ENCODE assay signal across 8 cellular contexts in the genomic region with DNA sequence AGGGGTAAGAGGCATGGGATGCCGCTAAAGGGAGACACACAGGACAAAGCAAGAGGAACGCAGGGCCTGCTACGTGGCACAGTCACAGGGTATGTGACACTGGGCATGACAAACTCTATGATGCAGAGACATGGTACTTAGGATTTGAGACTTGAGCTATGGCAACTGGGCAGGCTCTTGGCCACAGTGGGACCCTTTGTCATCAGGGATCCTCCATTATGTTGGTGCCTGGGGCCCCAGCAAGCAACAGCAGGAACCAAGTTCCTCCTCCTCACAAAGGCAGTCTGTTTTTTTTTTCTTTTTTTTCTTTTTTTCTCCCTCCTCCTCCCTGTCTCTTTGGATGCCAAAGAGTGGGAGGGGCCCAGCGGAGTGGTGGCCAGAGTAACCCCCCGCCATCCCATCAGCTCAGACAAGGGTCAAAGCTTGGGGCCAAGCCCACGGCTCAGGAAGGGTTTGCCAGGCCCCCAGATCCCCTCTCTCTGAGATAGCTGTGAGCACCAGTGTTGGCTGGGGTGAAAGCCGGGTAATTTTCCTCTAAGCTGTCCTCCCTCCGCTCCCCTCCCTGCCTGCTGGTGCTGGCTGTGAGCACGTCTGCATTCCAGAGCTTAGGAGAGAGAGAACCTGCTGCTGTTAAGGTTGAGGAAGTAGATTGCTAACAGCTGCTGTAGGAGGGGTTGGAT. TPM values are rescaled to one million over a fixed set of nuclear protein-coding genes. Genes with fewer than 3 reads are reported as not detected.
DNase-seq lines count a peak whose midpoint lies in the region; ATAC-seq and TF ChIP-seq lines count a peak whose summit lies in the region.

No MANE protein-coding gene starts in this region.

- ATAC-seq in PC-3 = no peak
- no peak for ATAC-seq in HG03378 (IDR thresholded peaks at IDR 0.05; ENCODE audit: unreplicated experiment)

- H3K9ac ChIP-seq in NT2/D1 (ENCODE audit: insufficient read length, low read depth) = peak overlapping the region; percentile 68
- H3K9ac ChIP-seq in PC-3 (ENCODE audit: low read length) = no peak overlapping the region

- peak; percentile 80 for DNase-seq in AG10803 (ENCODE audit: low read depth)
- DNase-seq in NT2/D1 (ENCODE audit: low read depth, low spot score) = peak; percentile 82
- DNase-seq in fibroblast of gingiva (ENCODE audit: low read depth) = peak; percentile 28
- no peak for DNase-seq in PC-3
- no peak for DNase-seq in stimulated activated naive CD4-positive, alpha-beta T cell (lab: John Stamatoyannopoulos, UW)
- DNase-seq in GOT3 (lab: John Stamatoyannopoulos, UW) = no peak

- intact Hi-C loops in PC-3 (cut with micrococcal nuclease) = no loop called here

- peaks cover 38% of the 10 kb centered on the region for H3K4me1 ChIP-seq in NT2/D1 (ENCODE audit: insufficient read depth, insufficient read length)
- peaks cover 33% of the 10 kb centered on the region for H3K4me1 ChIP-seq in PC-3 (ENCODE audit: insufficient read depth, low read length)

- no peaks in the 10 kb centered on the region for H3K36me3 Mint-ChIP-seq in nephron (ENCODE audit: low read depth)

- peak overlapping the region; percentile 10 to 24 (median 21) for H3K4me3 Mint-ChIP-seq in nephron

- CTCF ChIA-PET in PC-3 (lab: Charles Lee) = no interaction called here

- peaks cover 63% of the 10 kb centered on the region for H3K4me1 Mint-ChIP-seq in nephron

- H4K20me1 ChIP-seq in PC-3 (ENCODE audit: low read length) = no peaks in the 10 kb centered on the region

- no peak overlapping the region for H3K4me2 ChIP-seq in PC-3 (ENCODE audit: low read length)

- no TSS peak for BruUV-seq in PC-3 (replicated peaks; lab: Mats Ljungman, UMichigan)

- H3F3A ChIP-seq in PC-3 (ENCODE audit: low read length, unreplicated experiment) = no peaks in the 10 kb centered on the region

- no peaks in the 10 kb centered on the region for H3K9me3 ChIP-seq in NT2/D1 (ENCODE audit: insufficient read depth, low read length)
- H3K9me3 ChIP-seq in PC-3 (ENCODE audit: low read length) = no peaks in the 10 kb centered on the region

- no peaks in the 10 kb centered on the region for H3K9me3 Mint-ChIP-seq in nephron

- H3K4me3 ChIP-seq in AG10803 (ENCODE audit: low read length) (no peak overlapping the region), NT2/D1 (ENCODE audit: insufficient read length, low read depth) (no peak overlapping the region), PC-3 (ENCODE audit: low read length) (no peak overlapping the region)

- TF ChIP-seq CTCF in AG10803 (conservative IDR thresholded peaks at IDR 0.05; ENCODE audit: low read length) (no peak), nephron (IDR thresholded peaks at IDR 0.05; ENCODE audit: unreplicated experiment in 3 of 3) (no peak), PC-3 (conservative IDR thresholded peaks at IDR 0.05; ENCODE audit: low read depth, low read length) (no peak)

- POLR2A ChIA-PET in PC-3 (lab: Charles Lee; ENCODE audit: unreplicated experiment) = no interaction called here

- H2AFZ ChIP-seq in PC-3 (ENCODE audit: low read length) = no peak overlapping the region

- H3K36me3 ChIP-seq in NT2/D1 (ENCODE audit: insufficient read depth, insufficient read length, low read length) (peaks cover 5% of the 10 kb centered on the region), PC-3 (ENCODE audit: low read depth, low read length) (no peaks in the 10 kb centered on the region)

- H3K9me2 ChIP-seq in PC-3 (replicated peaks; ENCODE audit: low read length) = no peaks in the 10 kb centered on the region

- H3K27ac ChIP-seq in PC-3 (ENCODE audit: low read length) = no peak overlapping the region; the same call in 1 of the 2 replicates

- no peaks in the 10 kb centered on the region for H3K27me3 Mint-ChIP-seq in nephron (ENCODE audit: low read depth)

- H3K27me3 ChIP-seq in NT2/D1 (ENCODE audit: insufficient read depth, insufficient read length) = peaks cover 11% of the 10 kb centered on the region
- H3K27me3 ChIP-seq in PC-3 (ENCODE audit: low read length) = no peaks in the 10 kb centered on the region

- H3K27ac Mint-ChIP-seq in nephron = peak overlapping the region; percentile 97 to 99 (median 99)

- no peaks in the 10 kb centered on the region for H3K79me2 ChIP-seq in PC-3 (ENCODE audit: low read length)

RNA-seq across cellular contexts. Expression of a gene that starts 21.1 kb away (rescaled TPM):
- 36.5 and 40.3 TPM in 2 replicates for total RNA-seq in PC-3 (2014; rRNA removed)

Comparison
In these comparisons a context has a peak if more than half of its experiments do, and no peak if none do; other contexts are left out.
1. DNase-seq: peak in AG10803 (single experiment), NT2/D1 (single experiment) and fibroblast of gingiva (single experiment); none in PC-3 (single experiment), stimulated activated naive CD4-positive, alpha-beta T cell (0 of 6) and GOT3 (single experiment).